Comparison of ENCODE assay signal across 3 cellular contexts in genomic region chr3:48220746-48221145, GRCh38.
TF ChIP-seq lines count a peak whose summit lies in the region.

No MANE protein-coding gene starts in this region.

TF ChIP-seq in HepG2, 621 proteins besides CTCF, POLR2A, EP300 and RAD21 (continues in another document):
- no peak for TF ChIP-seq ZNF432 (CRISPR knock-in tag; IDR thresholded peaks at IDR 0.05; ENCODE audit: borderline replicate concordance)
- TF ChIP-seq ZMYM3 (CRISPR knock-in tag; IDR thresholded peaks at IDR 0.05): no peak
- no peak for TF ChIP-seq RORA (CRISPR knock-in tag; IDR thresholded peaks at IDR 0.05)
- no peak for TF ChIP-seq ZNF674 (CRISPR knock-in tag; IDR thresholded peaks at IDR 0.05; ENCODE audit: low read depth)
- TF ChIP-seq, protein P1, sequence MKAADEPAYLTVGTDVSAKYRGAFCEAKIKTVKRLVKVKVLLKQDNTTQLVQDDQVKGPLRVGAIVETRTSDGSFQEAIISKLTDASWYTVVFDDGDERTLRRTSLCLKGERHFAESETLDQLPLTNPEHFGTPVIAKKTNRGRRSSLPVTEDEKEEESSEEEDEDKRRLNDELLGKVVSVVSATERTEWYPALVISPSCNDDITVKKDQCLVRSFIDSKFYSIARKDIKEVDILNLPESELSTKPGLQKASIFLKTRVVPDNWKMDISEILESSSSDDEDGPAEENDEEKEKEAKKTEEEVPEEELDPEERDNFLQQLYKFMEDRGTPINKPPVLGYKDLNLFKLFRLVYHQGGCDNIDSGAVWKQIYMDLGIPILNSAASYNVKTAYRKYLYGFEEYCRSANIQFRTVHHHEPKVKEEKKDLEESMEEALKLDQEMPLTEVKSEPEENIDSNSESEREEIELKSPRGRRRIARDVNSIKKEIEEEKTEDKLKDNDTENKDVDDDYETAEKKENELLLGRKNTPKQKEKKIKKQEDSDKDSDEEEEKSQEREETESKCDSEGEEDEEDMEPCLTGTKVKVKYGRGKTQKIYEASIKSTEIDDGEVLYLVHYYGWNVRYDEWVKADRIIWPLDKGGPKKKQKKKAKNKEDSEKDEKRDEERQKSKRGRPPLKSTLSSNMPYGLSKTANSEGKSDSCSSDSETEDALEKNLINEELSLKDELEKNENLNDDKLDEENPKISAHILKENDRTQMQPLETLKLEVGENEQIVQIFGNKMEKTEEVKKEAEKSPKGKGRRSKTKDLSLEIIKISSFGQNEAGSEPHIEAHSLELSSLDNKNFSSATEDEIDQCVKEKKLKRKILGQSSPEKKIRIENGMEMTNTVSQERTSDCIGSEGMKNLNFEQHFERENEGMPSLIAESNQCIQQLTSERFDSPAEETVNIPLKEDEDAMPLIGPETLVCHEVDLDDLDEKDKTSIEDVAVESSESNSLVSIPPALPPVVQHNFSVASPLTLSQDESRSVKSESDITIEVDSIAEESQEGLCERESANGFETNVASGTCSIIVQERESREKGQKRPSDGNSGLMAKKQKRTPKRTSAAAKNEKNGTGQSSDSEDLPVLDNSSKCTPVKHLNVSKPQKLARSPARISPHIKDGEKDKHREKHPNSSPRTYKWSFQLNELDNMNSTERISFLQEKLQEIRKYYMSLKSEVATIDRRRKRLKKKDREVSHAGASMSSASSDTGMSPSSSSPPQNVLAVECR (CRISPR knock-in tag; IDR thresholded peaks at IDR 0.05; ENCODE audit: borderline replicate concordance): no peak
- no peak for TF ChIP-seq ELF3 (CRISPR knock-in tag; IDR thresholded peaks at IDR 0.05)
- TF ChIP-seq SNAPC4 (CRISPR knock-in tag; IDR thresholded peaks at IDR 0.05): no peak
- TF ChIP-seq ZNF10 (CRISPR knock-in tag; IDR thresholded peaks at IDR 0.05; ENCODE audit: borderline replicate concordance, low read depth): no peak

TF ChIP-seq in K562, 482 proteins besides CTCF, POLR2A, EP300 and RAD21:
- TF ChIP-seq KDM5B (IDR thresholded peaks at IDR 0.05; ENCODE audit: insufficient replicate concordance, low read depth, low read length) (no peak), ZC3H11A (IDR thresholded peaks at IDR 0.05; ENCODE audit: low read depth, low read length) (no peak)

TF ChIP-seq in HEK293T, 16 proteins besides CTCF, POLR2A, EP300 and RAD21:
- TF ChIP-seq FOXA1 (IDR thresholded peaks at IDR 0.05): no peak
- TF ChIP-seq ELF4 (IDR thresholded peaks at IDR 0.05): no peak
- TF ChIP-seq TARDBP (IDR thresholded peaks at IDR 0.05): no peak
- TF ChIP-seq CTBP1 (IDR thresholded peaks at IDR 0.05; ENCODE audit: borderline replicate concordance): no peak
- no peak for TF ChIP-seq HDGF (IDR thresholded peaks at IDR 0.05; ENCODE audit: borderline replicate concordance)
- no peak for TF ChIP-seq LEF1 (IDR thresholded peaks at IDR 0.05; ENCODE audit: borderline replicate concordance)
- no peak for TF ChIP-seq BHLHE40 (IDR thresholded peaks at IDR 0.05; ENCODE audit: borderline replicate concordance)
- no peak for TF ChIP-seq PKNOX1 (IDR thresholded peaks at IDR 0.05)
- no peak for TF ChIP-seq FOXM1 (IDR thresholded peaks at IDR 0.05; ENCODE audit: borderline replicate concordance)
- no peak for TF ChIP-seq ARNT (IDR thresholded peaks at IDR 0.05)
- TF ChIP-seq SP1 (IDR thresholded peaks at IDR 0.05): no peak
- TF ChIP-seq ZNF384 (IDR thresholded peaks at IDR 0.05): no peak
- no peak for TF ChIP-seq SUZ12 (IDR thresholded peaks at IDR 0.05)
- TF ChIP-seq L3MBTL2 (conservative IDR thresholded peaks at IDR 0.05): no peak
